In genomic region chr22:17807571-17808410, GRCh38 we compare ENCODE assay signal across 17 cellular contexts. TPM values are rescaled to one million over a fixed set of nuclear protein-coding genes. Genes with fewer than 3 reads are reported as not detected.
A peak's percentile ranks its signal among the peaks of the same experiment; 100 is the strongest.
DNase-seq lines count a peak whose midpoint lies in the region; ATAC-seq and TF ChIP-seq lines count a peak whose summit lies in the region.
"Had no signal": no experiment of that assay in that cellular context is flagged by ENCODE, and none has a peak within 500 bp of the region (broad histone marks: within the 10 kb centered on the region; RNA-seq: fewer than 3 reads in every experiment).

No MANE protein-coding gene starts in this region.

- H3K4me1 Mint-ChIP-seq in CD14-positive monocyte, result no peaks in the 10 kb centered on the region
- H3K4me1 Mint-ChIP-seq: activated CD4-positive, alpha-beta T cell treated with anti-CD3 and anti-CD28 coated beads, Interleukin-2, amount 10 ng/mL, durations not matched to agents 24 days and 14 days had no signal

- H3K18ac ChIP-seq in mesendoderm (ENCODE audit: low read length), result no peak overlapping the region

- no peak overlapping the region for H2BK15ac ChIP-seq in mesendoderm (replicated peaks; ENCODE audit: low read depth)

- H3K4me1 ChIP-seq in mesendoderm (ENCODE audit: control insufficient read depth, low read depth, low read length) (no peaks in the 10 kb centered on the region), upper lobe of right lung (peaks cover 8% of the 10 kb centered on the region), thyroid gland (no peaks in the 10 kb centered on the region)
- H3K4me1 ChIP-seq: gastroesophageal sphincter had no signal

- ATAC-seq in Right ventricle myocardium inferior, result peak; percentile 88
- peak; percentile 88 for ATAC-seq in upper lobe of right lung
- ATAC-seq: activated T-cell treated with anti-CD3 and anti-CD28 coated beads, Interleukin-2, amount 50 U/mL, for 4 hours; gastroesophageal sphincter had no signal

- H3K56ac ChIP-seq in mesendoderm (ENCODE audit: low read length), result no peak overlapping the region

- peaks cover 4% of the 10 kb centered on the region for H3K36me3 ChIP-seq in mesendoderm (ENCODE audit: control insufficient read depth, insufficient read depth, low read length)
- peaks cover 12% of the 10 kb centered on the region for H3K36me3 ChIP-seq in upper lobe of right lung
- H3K36me3 ChIP-seq in thyroid gland, result peaks cover 21 to 30% of the 10 kb centered on the region in 2 donors

- no peak overlapping the region for H3K9ac ChIP-seq in mesendoderm (ENCODE audit: low read length)

- no peaks in the 10 kb centered on the region for H3K79me1 ChIP-seq in mesendoderm (ENCODE audit: low read length)

- no peak overlapping the region for H4K5ac ChIP-seq in mesendoderm (ENCODE audit: low read length)

- H3K27me3 ChIP-seq in mesendoderm (ENCODE audit: insufficient read depth, low read length, poor library complexity) (no peaks in the 10 kb centered on the region), upper lobe of right lung (no peaks in the 10 kb centered on the region), thyroid gland (no peaks in the 10 kb centered on the region)
- H3K27me3 ChIP-seq: gastroesophageal sphincter, Peyer's patch, tibial nerve had no signal

- no peaks in the 10 kb centered on the region for H3K36me3 Mint-ChIP-seq in CD14-positive monocyte

- H4K8ac ChIP-seq in mesendoderm (ENCODE audit: low read depth, low read length), result no peak overlapping the region

- H3K9me3 ChIP-seq in upper lobe of right lung (no peaks in the 10 kb centered on the region), thyroid gland (no peaks in the 10 kb centered on the region)
- H3K9me3 ChIP-seq: gastroesophageal sphincter, Peyer's patch, tibial nerve had no signal

- WGBS in mesendoderm (ENCODE audit: extremely low coverage, insufficient coverage, low lambda C conversion rate), result no CpG with 5 or more reads among the region's 18 CpGs
- WGBS in thyroid gland, 2 donors, result 87 to 92% methylated on average over 12 to 13 of the region's 18 CpGs
- WGBS in lower leg skin, 2 donors, result 85 to 89% methylated on average over 14 to 18 of the region's 18 CpGs

- no peak overlapping the region for H2BK120ac ChIP-seq in mesendoderm (ENCODE audit: low read depth, low read length)

- H3K27me3 Mint-ChIP-seq in CD14-positive monocyte (ENCODE audit: low read depth in 3 of 3), result peaks cover 0 to 1% (median 1%) of the 10 kb centered on the region in 3 donors
- H3K27me3 Mint-ChIP-seq: activated CD4-positive, alpha-beta T cell treated with anti-CD3 and anti-CD28 coated beads, Interleukin-2, amount 10 ng/mL, durations not matched to agents 24 days and 14 days had no signal

- H3K4me3 ChIP-seq in foreskin fibroblast (ENCODE audit: low read depth in 1 of 2, low read length in 2 of 2) (no peak overlapping the region), mesendoderm (ENCODE audit: low read length) (no peak overlapping the region), upper lobe of right lung (no peak overlapping the region), thyroid gland (replicated peaks in 1 of 3) (no peak overlapping the region), lower leg skin (ENCODE audit: low read depth, poor library complexity, severe bottlenecking) (no peak overlapping the region)
- H3K4me3 ChIP-seq: gastroesophageal sphincter, Peyer's patch, tibial nerve had no signal

- DNase-seq in Right ventricle myocardium inferior (ENCODE audit: missing footprints), result no peak
- DNase-seq in cardiac septum (ENCODE audit: low spot score), result no peak
- DNase-seq in foreskin fibroblast, result peak; percentile 14 to 44
- DNase-seq in mesendoderm, result peak; percentile 67
- peak; percentile 77 for DNase-seq in upper lobe of right lung
- no peak for DNase-seq in thyroid gland
- DNase-seq in CD14-positive monocyte (ENCODE audit: low spot score), result no peak
- DNase-seq in lower leg skin (ENCODE audit: low spot score in 2 of 2), result no peak
- DNase-seq: ACHN; activated CD4-positive, alpha-beta T cell treated with anti-CD3 and anti-CD28 coated beads, Interleukin-2, amount 10 ng/mL, durations not matched to agents 24 days and 14 days; activated T-cell treated with anti-CD3 and anti-CD28 coated beads, Interleukin-2, amount 50 U/mL, for 4 hours; anterior cingulate cortex; DMS53; nucleus accumbens; Peyer's patch had no signal

- TF ChIP-seq CTCF in foreskin fibroblast (IDR thresholded peaks at IDR 0.05; ENCODE audit: low read depth, low read length), result no peak
- no peak for TF ChIP-seq CTCF in upper lobe of right lung (IDR thresholded peaks at IDR 0.05)
- TF ChIP-seq CTCF in thyroid gland (IDR thresholded peaks at IDR 0.05), result no peak
- no peak for TF ChIP-seq CTCF in CD14-positive monocyte (IDR thresholded peaks at IDR 0.05)
- TF ChIP-seq CTCF in lower leg skin (IDR thresholded peaks at IDR 0.05), result no peak

- H3K4ac ChIP-seq in mesendoderm (ENCODE audit: low read depth, low read length), result no peak overlapping the region

- no peak overlapping the region for H3K4me3 Mint-ChIP-seq in CD14-positive monocyte
- H3K4me3 Mint-ChIP-seq: activated CD4-positive, alpha-beta T cell treated with anti-CD3 and anti-CD28 coated beads, Interleukin-2, amount 10 ng/mL, durations not matched to agents 24 days and 14 days; activated T-cell treated with anti-CD3 and anti-CD28 coated beads, Interleukin-2, amount 50 U/mL, for 4 hours had no signal

- peak overlapping the region in 1 of 7 donors; percentile 60 for H3K27ac Mint-ChIP-seq in CD14-positive monocyte
- H3K27ac Mint-ChIP-seq: activated CD4-positive, alpha-beta T cell treated with anti-CD3 and anti-CD28 coated beads, Interleukin-2, amount 10 ng/mL, durations not matched to agents 24 days and 14 days had no signal

- TF ChIP-seq POLR2A in thyroid gland (IDR thresholded peaks at IDR 0.05) (no peak), lower leg skin (IDR thresholded peaks at IDR 0.05) (no peak)

- no peaks in the 10 kb centered on the region for H3K79me2 ChIP-seq in mesendoderm (ENCODE audit: control insufficient read depth, insufficient read depth, low read length)

- H2BK5ac ChIP-seq in mesendoderm (ENCODE audit: low read length), result no peak overlapping the region

- no peak overlapping the region for H2AK5ac ChIP-seq in mesendoderm (ENCODE audit: low read length)

- H3K27ac ChIP-seq in mesendoderm (ENCODE audit: low read depth, low read length) (no peak overlapping the region), upper lobe of right lung (peak overlapping the region; percentile 66), thyroid gland (no peak overlapping the region)
- H3K27ac ChIP-seq: gastroesophageal sphincter, Peyer's patch, tibial nerve had no signal

- H3K23ac ChIP-seq in mesendoderm (ENCODE audit: low read length), result no peak overlapping the region

- intact Hi-C loops in Right ventricle myocardium inferior (cut with DNase I) (no loop called here), cardiac septum (cut with DNase I) (no loop called here), upper lobe of right lung (cut with DNase I) (no loop called here), thyroid gland (cut with DNase I) (no loop called here), CD14-positive monocyte (cut with micrococcal nuclease) (no loop called here), lower leg skin (cut with DNase I; ENCODE audit: low total_unique reads) (no loop called here)

- no peaks in the 10 kb centered on the region for H3K9me3 Mint-ChIP-seq in CD14-positive monocyte
- H3K9me3 Mint-ChIP-seq: activated CD4-positive, alpha-beta T cell treated with anti-CD3 and anti-CD28 coated beads, Interleukin-2, amount 10 ng/mL, durations not matched to agents 24 days and 14 days; activated T-cell treated with anti-CD3 and anti-CD28 coated beads, Interleukin-2, amount 50 U/mL, for 4 hours had no signal

- H3K4me2 ChIP-seq in mesendoderm (ENCODE audit: low read length), result no peak overlapping the region

RNA-seq across cellular contexts. Expression of gene BID, which starts 33.5 kb away (rescaled TPM):
- 23.2 TPM for total RNA-seq in Right ventricle myocardium inferior
- 7.9 TPM for total RNA-seq in cardiac septum
- polyA plus RNA-seq in mesendoderm (2013, experiment 1 of 2), result 59.6 TPM
- polyA plus RNA-seq in mesendoderm (2013, experiment 2 of 2), result 60.0 TPM
- 22.8 TPM for total RNA-seq in upper lobe of right lung
- 10 to 100 TPM in 3 of 4 donors, 1 to 10 TPM in 1; 4.6 to 18.3 (median 14.9) TPM for total RNA-seq in thyroid gland
- polyA plus RNA-seq in CD14-positive monocyte, result 100 to 1,000 TPM; 391 to 423 TPM
- 10 to 100 TPM in 3 of 4 donors, 1 to 10 TPM in 1; 5.4 to 22.6 (median 15.2) TPM for total RNA-seq in lower leg skin

Comparison
In these comparisons a context has a peak if more than half of its experiments do, and no peak if none do; other contexts are left out.
1. DNase-seq: peak in foreskin fibroblast (2 of 2), mesendoderm (single experiment) and upper lobe of right lung (single experiment); none in Right ventricle myocardium inferior (single experiment), cardiac septum (single experiment), thyroid gland (0 of 2), CD14-positive monocyte (single experiment) and lower leg skin (0 of 2).